In the genomic region with DNA sequence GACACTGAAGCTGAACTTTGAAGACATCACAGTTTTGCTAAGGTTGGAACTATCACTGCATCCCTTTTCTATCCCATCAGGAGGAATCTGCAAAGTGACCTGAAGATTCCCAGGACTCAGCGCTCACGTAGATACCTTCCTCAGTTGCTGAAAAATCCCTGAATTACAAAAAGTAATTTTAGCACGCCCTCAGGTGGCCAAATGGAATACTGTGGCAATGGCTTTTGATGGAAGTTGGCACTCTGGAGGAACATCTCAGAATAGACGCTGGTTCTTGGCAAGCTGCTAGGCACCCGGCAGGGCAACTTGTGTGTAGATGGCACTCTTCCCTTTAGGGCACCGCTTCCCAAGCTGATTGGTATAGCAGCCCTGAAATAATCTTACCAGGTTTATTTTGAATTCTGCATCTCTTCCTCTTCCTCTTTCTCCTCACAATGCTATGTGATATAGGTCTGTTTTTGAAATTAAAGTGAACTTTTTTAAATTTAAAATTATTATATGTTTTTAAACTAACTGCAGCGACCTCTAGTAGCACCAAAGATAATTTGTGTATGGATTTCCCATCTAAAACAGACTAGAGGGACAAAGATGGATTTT, we compare ENCODE assay signal across 8 cellular contexts. TPM values are rescaled to one million over a fixed set of nuclear protein-coding genes. Genes with fewer than 3 reads are reported as not detected.
DNase-seq lines count a peak whose midpoint lies in the region; ATAC-seq and TF ChIP-seq lines count a peak whose summit lies in the region.

No MANE protein-coding gene starts in this region.

- H3K27ac Mint-ChIP-seq in activated CD4-positive, alpha-beta T cell treated with anti-CD3 and anti-CD28 coated beads for 36 hours, result no peak overlapping the region
- H3K27ac Mint-ChIP-seq in WTC11 (no peak overlapping the region), neural progenitor cell (no peak overlapping the region)

- intact Hi-C loops in activated CD4-positive, alpha-beta T cell treated with anti-CD3 and anti-CD28 coated beads for 36 hours (cut with DNase I, micrococcal nuclease), result loop anchor here (1.0 to 2.0 kb wide), 2 partner anchors 76 to 426 kb away; no protein-coding TSS in a partner anchor

- H3K27ac ChIP-seq in neural progenitor cell, result no peak overlapping the region

- no peaks in the 10 kb centered on the region for H4K20me1 ChIP-seq in neural progenitor cell (ENCODE audit: low read depth)

- H3K36me3 Mint-ChIP-seq in activated CD4-positive, alpha-beta T cell treated with anti-CD3 and anti-CD28 coated beads for 36 hours (ENCODE audit: low read depth), result no peaks in the 10 kb centered on the region
- H3K36me3 Mint-ChIP-seq in WTC11 (no peaks in the 10 kb centered on the region), neural progenitor cell (no peaks in the 10 kb centered on the region)

- H3K4me1 ChIP-seq in neural progenitor cell, result no peaks in the 10 kb centered on the region

- TF ChIP-seq CTCF in LNCaP clone FGC (IDR thresholded peaks at IDR 0.05; ENCODE audit: control insufficient read depth, extremely low read depth, insufficient read depth) (peak; percentile 66), WTC11 (IDR thresholded peaks at IDR 0.05) (no peak), neural progenitor cell (IDR thresholded peaks at IDR 0.05) (peak; percentile 72)

- peaks cover 56% of the 10 kb centered on the region for H3K27me3 ChIP-seq in neural progenitor cell

- no peaks in the 10 kb centered on the region for H3F3A ChIP-seq in neural progenitor cell (ENCODE audit: low read depth)

- no peak overlapping the region for H3K9ac ChIP-seq in neural progenitor cell

- H3K4me2 ChIP-seq in neural progenitor cell, result peak overlapping the region; percentile 55

- CTCF ChIA-PET in activated CD4-positive, alpha-beta T cell treated with anti-CD3 and anti-CD28 coated beads for 36 hours (lab: Charles Lee), result interaction anchor here (0.9 to 2.3 kb wide), 4 partner anchors 72 to 114 kb away, joined by 4 to 12 read pairs (median 6); a partner anchor contains a TSS
- CTCF ChIA-PET in WTC11 (lab: Charles Lee), result interaction anchor here (0.6 to 1.7 kb wide), 23 partner anchors 10 to 223 kb away, joined by 3 to 40 read pairs (median 3); a partner anchor contains a TSS

- peaks cover 5% of the 10 kb centered on the region for H3K4me1 Mint-ChIP-seq in activated CD4-positive, alpha-beta T cell treated with anti-CD3 and anti-CD28 coated beads for 36 hours
- H3K4me1 Mint-ChIP-seq in WTC11 (peaks cover 3% of the 10 kb centered on the region; the same call in 1 of the 2 replicates), neural progenitor cell (no peaks in the 10 kb centered on the region)

- H3K36me3 ChIP-seq in neural progenitor cell, result no peaks in the 10 kb centered on the region

- no peaks in the 10 kb centered on the region for H3K9me3 Mint-ChIP-seq in activated CD4-positive, alpha-beta T cell treated with anti-CD3 and anti-CD28 coated beads for 36 hours (ENCODE audit: low read depth)
- H3K9me3 Mint-ChIP-seq in WTC11 (no peaks in the 10 kb centered on the region), neural progenitor cell (no peaks in the 10 kb centered on the region)

- peaks cover 12% of the 10 kb centered on the region for H3K27me3 Mint-ChIP-seq in activated CD4-positive, alpha-beta T cell treated with anti-CD3 and anti-CD28 coated beads for 36 hours
- H3K27me3 Mint-ChIP-seq in WTC11 (ENCODE audit: low read depth) (peaks cover 50% of the 10 kb centered on the region), neural progenitor cell (ENCODE audit: insufficient read depth, low read depth) (peaks cover 4% of the 10 kb centered on the region)

- peak; percentile 59 for DNase-seq in activated CD4-positive, alpha-beta T cell treated with anti-CD3 and anti-CD28 coated beads for 36 hours
- no peak for DNase-seq in activated CD4-positive, alpha-beta T cell treated with anti-CD3 and anti-CD28 coated beads for 1 hour
- peak; percentile 49 for DNase-seq in LNCaP clone FGC (ENCODE audit: low read depth)
- DNase-seq in WTC11 (ENCODE audit: low spot score), result peak; percentile 58
- DNase-seq in fibroblast of gingiva (ENCODE audit: low read depth), result peak; percentile 6
- peak; percentile 65 for DNase-seq in neural progenitor cell (ENCODE audit: low spot score)

- ATAC-seq in activated CD4-positive, alpha-beta T cell treated with anti-CD3 and anti-CD28 coated beads for 36 hours, result no peak
- ATAC-seq in WTC11 (peak; percentile 63), HG02840 (IDR thresholded peaks at IDR 0.05; ENCODE audit: low FRiP score, unreplicated experiment) (no peak), GM21825 (IDR thresholded peaks at IDR 0.05; ENCODE audit: unreplicated experiment) (no peak)

- POLR2A ChIA-PET in activated CD4-positive, alpha-beta T cell treated with anti-CD3 and anti-CD28 coated beads for 36 hours (lab: Charles Lee), result no interaction called here
- POLR2A ChIA-PET in WTC11 (lab: Charles Lee), result no interaction called here

- no peaks in the 10 kb centered on the region for H3K79me2 ChIP-seq in neural progenitor cell (ENCODE audit: low read depth)

- no peak overlapping the region for H3K4me3 ChIP-seq in LNCaP clone FGC (ENCODE audit: low read depth, low read length)
- no peak overlapping the region for H3K4me3 ChIP-seq in neural progenitor cell

- H3K9me3 ChIP-seq in neural progenitor cell (ENCODE audit: low read depth), result no peaks in the 10 kb centered on the region

- H2AFZ ChIP-seq in neural progenitor cell (replicated peaks), result peak overlapping the region; percentile 60

- H3K4me3 Mint-ChIP-seq in activated CD4-positive, alpha-beta T cell treated with anti-CD3 and anti-CD28 coated beads for 36 hours, result peak overlapping the region; percentile 40
- H3K4me3 Mint-ChIP-seq in WTC11, result no peak overlapping the region
- no peak overlapping the region for H3K4me3 Mint-ChIP-seq in neural progenitor cell

TF ChIP-seq in WTC11, 78 proteins besides CTCF, POLR2A, EP300 and RAD21:
- TF ChIP-seq TEAD1 (CRISPR knock-in tag; IDR thresholded peaks at IDR 0.05) (no peak), ZNF232 (CRISPR knock-in tag; IDR thresholded peaks at IDR 0.05) (no peak)

RNA-seq across cellular contexts. Expression of a gene that starts 16.3 kb away (rescaled TPM):
- not detected for total RNA-seq in activated CD4-positive, alpha-beta T cell treated with anti-CD3 and anti-CD28 coated beads for 36 hours
- total RNA-seq in WTC11 (2021) (not detected in 3 replicates), neural progenitor cell (ENCODE audit: low replicate concordance) (not detected in 2 replicates)
